8 cellular contexts compared by ENCODE assay signal in the genomic region with DNA sequence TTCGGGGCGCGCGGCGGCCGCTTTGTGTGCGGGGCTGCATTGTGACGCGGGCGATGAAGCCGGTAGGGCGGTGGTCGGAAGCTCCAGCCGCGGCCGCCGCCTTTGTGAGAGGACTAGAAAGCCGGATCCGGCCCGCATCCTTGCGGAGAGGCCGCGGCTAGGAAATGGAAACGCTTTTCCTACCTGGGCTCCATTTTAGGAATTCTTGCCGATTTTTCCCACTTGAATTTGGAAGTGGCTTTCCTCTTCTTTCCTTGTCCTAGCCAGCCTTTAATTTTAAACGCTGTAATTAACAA. TPM values are rescaled to one million over a fixed set of nuclear protein-coding genes. Genes with fewer than 3 reads are reported as not detected.
DNase-seq lines count a peak whose midpoint lies in the region; ATAC-seq, FAIRE-seq and TF ChIP-seq lines count a peak whose summit lies in the region.

No MANE protein-coding gene starts in this region.

- peaks cover 6% of the 10 kb centered on the region for H3K27me3 Mint-ChIP-seq in type B pancreatic cell

- peaks cover 6% of the 10 kb centered on the region; the same call in 1 of the 2 replicates for H4K20me1 ChIP-seq in K562 (replicated peaks; ENCODE audit: control insufficient read depth, insufficient read depth, low read length)

- H3K4me3 ChIP-seq in A549: peak overlapping the region; percentile 94
- H3K4me3 ChIP-seq in HEK293 (ENCODE audit: low read depth, low read length): peak overlapping the region; percentile 62
- peak overlapping the region; percentile 97 for H3K4me3 ChIP-seq in K562
- peak overlapping the region; percentile 65 for H3K4me3 ChIP-seq in lower leg skin (ENCODE audit: low read depth, poor library complexity, severe bottlenecking)

- CTCF ChIA-PET in A549 (lab: Yijun Ruan, JAX) (interaction anchor here (1.2 to 1.8 kb wide), 4 partner anchors 25 to 512 kb away, joined by 3 to 7 read pairs (median 5); no protein-coding TSS in a partner anchor), HEK293 (lab: Yijun Ruan, JAX) (interaction anchor here (0.7 to 2.0 kb wide), 4 partner anchors 27 to 219 kb away, joined by 3 to 9 read pairs (median 4); no protein-coding TSS in a partner anchor), K562 (lab: Yijun Ruan, JAX; ENCODE audit: low intra/inter-chr PET ratio) (interaction anchor here (0.6 to 1.1 kb wide), 2 partner anchors 29 to 244 kb away, joined by 4 read pairs; no protein-coding TSS in a partner anchor)

- no peak for FAIRE-seq in A549 (lab: Jason Lieb, UNC)
- no peak for FAIRE-seq in K562 (lab: Jason Lieb, UNC)

- no peaks in the 10 kb centered on the region for H3K9me3 ChIP-seq in A549
- H3K9me3 ChIP-seq in HEK293 (ENCODE audit: control insufficient read depth, insufficient read depth, low read depth, low read length): no peaks in the 10 kb centered on the region
- H3K9me3 ChIP-seq in K562 (replicated peaks; ENCODE audit: control insufficient read depth, insufficient read depth, low read depth, low read length): no peaks in the 10 kb centered on the region

- ATAC-seq in A549 (no peak), K562 (no peak), GM21528 (IDR thresholded peaks at IDR 0.05; ENCODE audit: low FRiP score, unreplicated experiment) (no peak), GM21825 (IDR thresholded peaks at IDR 0.05; ENCODE audit: unreplicated experiment) (no peak)

- H3K27me3 ChIP-seq in K562 (ENCODE audit: control insufficient read depth in 2 of 2, insufficient read depth in 2 of 2, low read length in 2 of 2): no peaks in the 10 kb centered on the region

- intact Hi-C loops in K562 (cut with micrococcal nuclease) (loop anchor here (1.0 to 5.0 kb wide), 3 partner anchors 24 to 317 kb away; no protein-coding TSS in a partner anchor), lower leg skin (cut with DNase I; ENCODE audit: low total_unique reads) (no loop called here)

- H3K4me1 ChIP-seq in A549 (peaks cover 37% of the 10 kb centered on the region), HEK293 (ENCODE audit: control insufficient read depth, insufficient read depth, low read length) (no peaks in the 10 kb centered on the region), K562 (replicated peaks in 1 of 2; ENCODE audit: control insufficient read depth in 2 of 2, insufficient read depth in 2 of 2, low read length in 2 of 2) (peaks cover 12 to 32% of the 10 kb centered on the region in 2 experiments; a peak in 4 of 5 replicates)

- no peak for TF ChIP-seq RAD21 in A549 (conservative IDR thresholded peaks at IDR 0.05 in 1 of 2, IDR thresholded peaks at IDR 0.05 in 1 of 2)
- TF ChIP-seq RAD21 in K562 (CRISPR knock-in tag; conservative IDR thresholded peaks at IDR 0.05 in 1 of 2, IDR thresholded peaks at IDR 0.05 in 1 of 2): no peak

- H3K27ac ChIP-seq in A549 (peak overlapping the region; percentile 97 to 99), HEK293 (ENCODE audit: extremely low read depth, low read depth, low read length) (peak overlapping the region; percentile 73), K562 (ENCODE audit: extremely low read depth, low read depth, low read length) (peak overlapping the region; percentile 95)

- H3K4me3 Mint-ChIP-seq in type B pancreatic cell: peak overlapping the region; percentile 94

- peak overlapping the region; percentile 91; the same call in 2 of the 3 replicates for H3K4me2 ChIP-seq in A549
- H3K4me2 ChIP-seq in K562 (ENCODE audit: insufficient read depth, low read length): peak overlapping the region; percentile 94

- TF ChIP-seq EP300 in A549 (IDR thresholded peaks at IDR 0.05) (no peak), K562 (IDR thresholded peaks at IDR 0.05; ENCODE audit: low read length) (no peak)

- WGBS in A549 (ENCODE audit: missing lambda C conversion rate): under 1% methylated on average over 26 of the region's 26 CpGs
- WGBS in K562 (ENCODE audit: insufficient coverage, low coverage, missing lambda C conversion rate): under 1% methylated on average over 17 of the region's 26 CpGs
- WGBS in lower leg skin, 2 donors: 0 to 38% methylated on average over 16 to 26 of the region's 26 CpGs

- DNase-seq in A549 (ENCODE audit: low read depth in 1 of 2, low spot score in 1 of 2) (no peak), K562 (ENCODE audit: extremely low read depth in 1 of 4, low spot score in 3 of 4) (no peak), lower leg skin (ENCODE audit: low spot score in 2 of 2) (no peak), type B pancreatic cell (ENCODE audit: extremely low spot score, unreplicated experiment) (peak; percentile 70), DMS79 (lab: John Stamatoyannopoulos, UW) (no peak)

- H3K9ac ChIP-seq in K562 (ENCODE audit: insufficient read depth in 1 of 2, low read depth in 2 of 2, low read length in 2 of 2): peak overlapping the region; percentile 89 to 97

- no peaks in the 10 kb centered on the region for H3K9me1 ChIP-seq in K562 (ENCODE audit: control insufficient read depth, insufficient read depth, low read length)

- BruUV-seq in K562 (replicated peaks; lab: Mats Ljungman, UMichigan): TSS peak; percentile 63

- TF ChIP-seq CTCF in A549 (IDR thresholded peaks at IDR 0.05) (no peak), HEK293 (tag by site-specific recombination; IDR thresholded peaks at IDR 0.05) (no peak), K562 (IDR thresholded peaks at IDR 0.05 in 2 of 3, conservative IDR thresholded peaks at IDR 0.05 in 1 of 3; ENCODE audit: insufficient read depth in 2 of 3, low read depth in 1 of 3, low read length in 3 of 3) (no peak), lower leg skin (IDR thresholded peaks at IDR 0.05) (no peak), type B pancreatic cell (conservative IDR thresholded peaks at IDR 0.05) (no peak)

- POLR2A ChIA-PET in A549 (lab: Yijun Ruan, JAX) (interaction anchor here (0.6 to 2.9 kb wide), 22 partner anchors 20 to 777 kb away, joined by 3 to 18 read pairs (median 4); no protein-coding TSS in a partner anchor), HEK293 (lab: Yijun Ruan, JAX) (interaction anchor here (0.7 to 2.6 kb wide), 9 partner anchors 9 to 248 kb away, joined by 3 to 13 read pairs (median 5); no protein-coding TSS in a partner anchor), K562 (lab: Yijun Ruan, JAX) (interaction anchor here (0.5 to 3.1 kb wide), 22 partner anchors 10 to 596 kb away, joined by 3 to 32 read pairs (median 4); no protein-coding TSS in a partner anchor)

- H3K4me1 Mint-ChIP-seq in type B pancreatic cell (ENCODE audit: unreplicated experiment): peaks cover 27% of the 10 kb centered on the region

- H3K36me3 Mint-ChIP-seq in type B pancreatic cell: peaks cover 20% of the 10 kb centered on the region

- peak overlapping the region; percentile 96 for H3K27ac Mint-ChIP-seq in type B pancreatic cell

- H3K36me3 ChIP-seq in HEK293 (ENCODE audit: control insufficient read depth in 2 of 2, insufficient read depth in 1 of 2, low read length in 2 of 2): peaks cover 0 to 5% of the 10 kb centered on the region in 2 experiments; a peak in 1 of 3 replicates
- H3K36me3 ChIP-seq in K562 (ENCODE audit: control insufficient read depth, insufficient read depth, low read length): peaks cover 12% of the 10 kb centered on the region; the same call in 2 of the 3 replicates

- TF ChIP-seq POLR2A in A549 (IDR thresholded peaks at IDR 0.05; ENCODE audit: low read length) (no peak), K562 (conservative IDR thresholded peaks at IDR 0.05) (no peak), lower leg skin (IDR thresholded peaks at IDR 0.05) (no peak)

- peaks cover 4% of the 10 kb centered on the region for H3K9me3 Mint-ChIP-seq in type B pancreatic cell

- peaks cover 46% of the 10 kb centered on the region for H3K79me2 ChIP-seq in K562 (ENCODE audit: control insufficient read depth, insufficient read depth, low read length)

- in situ Hi-C loops in K562 (cut with MboI): no loop called here

- no peak overlapping the region for H2AFZ ChIP-seq in K562 (ENCODE audit: low read depth, low read length)

TF ChIP-seq in A549, 52 proteins besides CTCF, POLR2A, EP300 and RAD21 (continues in another document):
- TF ChIP-seq, protein P1, sequence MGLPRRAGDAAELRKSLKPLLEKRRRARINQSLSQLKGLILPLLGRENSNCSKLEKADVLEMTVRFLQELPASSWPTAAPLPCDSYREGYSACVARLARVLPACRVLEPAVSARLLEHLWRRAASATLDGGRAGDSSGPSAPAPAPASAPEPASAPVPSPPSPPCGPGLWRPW (IDR thresholded peaks at IDR 0.05): no peak

TF ChIP-seq in HEK293, 187 proteins besides CTCF, POLR2A, EP300 and RAD21 (continues in another document):
- TF ChIP-seq ZBTB17 (tag by site-specific recombination; IDR thresholded peaks at IDR 0.05) (0 out of 2 replicates have a peak, but pooled peaks have one; percentile 10), IKZF3 (tag by site-specific recombination; IDR thresholded peaks at IDR 0.05) (peak; percentile 14; the same call in 1 of the 2 replicates)

TF ChIP-seq in K562, 482 proteins besides CTCF, POLR2A, EP300 and RAD21 (continues in another document):
- TF ChIP-seq SP2 (IDR thresholded peaks at IDR 0.05; ENCODE audit: extremely low read depth, low read depth, low read length, poor library complexity, severe bottlenecking): no peak

RNA-seq across cellular contexts. Expression of a gene that starts 0.7 kb away (rescaled TPM):
- polyA plus RNA-seq in A549 (2011; rRNA removed): 3,130 and 3,742 TPM in 2 replicates
- polyA plus RNA-seq in A549 (2012; cell fraction: cytosol; rRNA removed): 3,096 and 3,118 TPM in 2 replicates
- polyA plus RNA-seq in A549 (2012; cell fraction: nucleus; rRNA removed): 460 and 1,554 TPM in 2 replicates
- polyA plus RNA-seq in A549 (2017; fragmentation: RNase III; extraction: RNeasy Plus Mini Kit Qiagen cat#74134 plus additional on column Dnase treatment): 6,622 to 7,955 TPM (median 7,447 TPM) in 3 replicates
- polyA minus RNA-seq in A549 (2011; rRNA and poly(A)+ RNA removed): 852 and 1,226 TPM in 2 replicates
- total RNA-seq in K562 (2011; cell fraction: chromatin; rRNA removed; ENCODE audit: low replicate concordance): 101 and 112 TPM in 2 replicates
- 168 and 187 TPM in 2 replicates for total RNA-seq in K562 (2011; cell fraction: nucleolus; rRNA removed)
- total RNA-seq in K562 (2011; cell fraction: nucleoplasm; rRNA removed): 227 and 306 TPM in 2 replicates
- 1,035 and 1,094 TPM in 2 replicates for total RNA-seq in K562 (2014; rRNA removed)
- total RNA-seq in K562 (2014; rRNA removed; fragmentation: Illumina TruSeq; extraction: Trizol): 1,529 and 1,745 TPM in 2 replicates
- 1,145 and 1,178 TPM in 2 replicates for total RNA-seq in K562 (2015; rRNA removed; fragmentation: Illumina TruSeq; extraction: Trizol)
- total RNA-seq in K562 (2021): 1,266 and 1,292 TPM in 2 replicates
- polyA plus RNA-seq in K562 (2011; rRNA removed): 1,337 and 1,853 TPM in 2 replicates
- polyA plus RNA-seq in K562 (2011; cell fraction: cytosol; rRNA removed): 358 and 852 TPM in 2 replicates
- polyA plus RNA-seq in K562 (2011; cell fraction: nucleus; rRNA removed): 404 and 705 TPM in 2 replicates
- polyA plus RNA-seq in K562 (2012): 2,539 and 2,674 TPM in 2 replicates
- 1,680 and 2,424 TPM in 2 replicates for polyA plus RNA-seq in K562 (2014; fragmentation: Illumina TruSeq; extraction: Trizol)
- 1,000 to 10,000 TPM; 1,688 to 2,035 TPM for polyA plus RNA-seq in K562 (2014; fragmentation: Nextera tagmentation; extraction: Ambion mirVana)
- polyA plus RNA-seq in K562 (2014; rRNA removed): 1,576 and 1,785 TPM in 2 replicates
- polyA minus RNA-seq in K562 (2011; rRNA and poly(A)+ RNA removed): 876 and 1,337 TPM in 2 replicates
- polyA minus RNA-seq in K562 (2011; cell fraction: cytosol; rRNA and poly(A)+ RNA removed): 265 and 346 TPM in 2 replicates
- polyA minus RNA-seq in K562 (2011; cell fraction: nucleus; rRNA and poly(A)+ RNA removed): 112 and 295 TPM in 2 replicates
- 1,000 to 10,000 TPM; 1,261 to 2,736 (median 1,532) TPM for total RNA-seq in lower leg skin
- total RNA-seq in type B pancreatic cell (ENCODE audit: low replicate concordance): 1,981 and 2,322 TPM in 2 replicates
